Comparison of ENCODE assay signal across 16 cellular contexts in the genomic region with DNA sequence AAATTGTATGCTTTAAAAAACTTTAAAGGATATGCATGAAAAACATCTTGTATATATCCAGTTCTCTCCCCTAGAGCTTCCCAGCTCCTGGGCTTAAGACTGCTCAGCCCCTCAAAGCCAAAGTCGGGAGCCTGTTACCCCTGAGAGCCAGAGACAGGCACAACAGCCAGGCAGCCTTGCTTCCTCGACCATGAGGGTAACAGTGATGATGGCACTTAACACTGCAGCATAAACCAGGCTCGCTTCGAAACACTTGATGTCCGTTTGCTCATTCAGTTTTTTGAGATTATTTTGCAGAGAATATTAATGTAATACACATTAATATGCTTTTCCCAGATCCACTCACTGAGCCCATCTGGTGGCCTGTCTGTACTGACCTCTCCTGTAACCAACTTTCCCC. TPM values are rescaled to one million over a fixed set of nuclear protein-coding genes. Genes with fewer than 3 reads are reported as not detected.
A peak's percentile ranks its signal among the peaks of the same experiment; 100 is the strongest.
DNase-seq lines count a peak whose midpoint lies in the region; ATAC-seq, FAIRE-seq and TF ChIP-seq lines count a peak whose summit lies in the region.
"Had no signal": no experiment of that assay in that cellular context is flagged by ENCODE, and none has a peak within 500 bp of the region (broad histone marks: within the 10 kb centered on the region; RNA-seq: fewer than 3 reads in every experiment).

No MANE protein-coding gene starts in this region.

- no peak for TF ChIP-seq RAD21 in K562 (CRISPR knock-in tag; conservative IDR thresholded peaks at IDR 0.05 in 1 of 2, IDR thresholded peaks at IDR 0.05 in 1 of 2)

- no peaks in the 10 kb centered on the region for H3K79me1 ChIP-seq in trophoblast cell (ENCODE audit: low read length)

- in situ Hi-C loops in K562 (cut with MboI), result no loop called here

- no peak overlapping the region for H2BK12ac ChIP-seq in trophoblast cell (ENCODE audit: low read length)

- TF ChIP-seq CTCF in right atrium auricular region (IDR thresholded peaks at IDR 0.05), result no peak
- no peak for TF ChIP-seq CTCF in K562 (IDR thresholded peaks at IDR 0.05 in 2 of 3, conservative IDR thresholded peaks at IDR 0.05 in 1 of 3; ENCODE audit: insufficient read depth in 2 of 3, low read depth in 1 of 3, low read length in 3 of 3)

- WGBS in K562 (ENCODE audit: insufficient coverage, low coverage, missing lambda C conversion rate), result 66% methylated on average over 5 of the region's 5 CpGs
- WGBS in trophoblast cell (ENCODE audit: extremely low coverage, insufficient coverage, insufficient read length), result no CpG with 5 or more reads among the region's 5 CpGs

- H3K36me3 ChIP-seq in right atrium auricular region (peaks cover 17% of the 10 kb centered on the region), K562 (ENCODE audit: control insufficient read depth, insufficient read depth, low read length) (peaks cover 21% of the 10 kb centered on the region; the same call in 1 of the 3 replicates), trophoblast cell (ENCODE audit: control insufficient read depth in 1 of 2, insufficient read depth in 2 of 2, low read length in 2 of 2) (peaks cover 24% of the 10 kb centered on the region in 2 experiments)

- no peak overlapping the region for H2BK120ac ChIP-seq in trophoblast cell (ENCODE audit: insufficient read depth, low read length, poor library complexity)

- FAIRE-seq in K562 (lab: Jason Lieb, UNC), result no peak
- FAIRE-seq: GM12891 had no signal

- no peak overlapping the region for H3K18ac ChIP-seq in trophoblast cell (ENCODE audit: low read length)

- no peak overlapping the region for H2AK5ac ChIP-seq in trophoblast cell (ENCODE audit: low read length)

- no peak for TF ChIP-seq POLR2A in K562 (conservative IDR thresholded peaks at IDR 0.05)

- ATAC-seq in Right ventricle myocardium inferior (no peak), K562 (peak; percentile 34; the same call in 2 of the 3 replicates), HG02970 (IDR thresholded peaks at IDR 0.05; ENCODE audit: low FRiP score, unreplicated experiment) (no peak)
- ATAC-seq: CD8-positive, alpha-beta T cell had no signal

- no peaks in the 10 kb centered on the region for H4K20me1 ChIP-seq in K562 (replicated peaks; ENCODE audit: control insufficient read depth, insufficient read depth, low read length)

- H3K4me3 ChIP-seq in right atrium auricular region (no peak overlapping the region), K562 (no peak overlapping the region), trophoblast cell (ENCODE audit: low read depth, low read length) (peak overlapping the region; percentile 35)
- H3K4me3 ChIP-seq: BLaER1 treated with 17β-estradiol and CSF1 and Interleukin-3, amounts not matched to agents 10 nM and 100 nM had no signal

- CTCF ChIA-PET in K562 (lab: Yijun Ruan, JAX; ENCODE audit: low intra/inter-chr PET ratio), result no interaction called here

- H4K12ac ChIP-seq in trophoblast cell (ENCODE audit: low read depth, low read length), result no peak overlapping the region

- H3K27ac ChIP-seq in right atrium auricular region, result no peak overlapping the region
- no peak overlapping the region for H3K27ac ChIP-seq in K562 (ENCODE audit: extremely low read depth, low read depth, low read length)
- H3K27ac ChIP-seq in trophoblast cell (ENCODE audit: low read depth, low read length), result no peak overlapping the region
- H3K27ac ChIP-seq: BLaER1 treated with 17β-estradiol and CSF1 and Interleukin-3, amounts not matched to agents 10 nM and 100 nM had no signal

- H3K79me2 ChIP-seq in K562 (ENCODE audit: control insufficient read depth, insufficient read depth, low read length) (no peaks in the 10 kb centered on the region), trophoblast cell (ENCODE audit: control insufficient read depth, insufficient read depth, low read length, poor library complexity) (no peaks in the 10 kb centered on the region)

- no peak overlapping the region for H4K91ac ChIP-seq in trophoblast cell (ENCODE audit: low read depth, low read length)

- TF ChIP-seq EP300 in K562 (IDR thresholded peaks at IDR 0.05; ENCODE audit: low read length), result no peak

- no peak overlapping the region for H3K23ac ChIP-seq in trophoblast cell (ENCODE audit: low read length)

- H3K27me3 ChIP-seq in right atrium auricular region, result no peaks in the 10 kb centered on the region
- H3K27me3 ChIP-seq in K562 (ENCODE audit: control insufficient read depth in 2 of 2, insufficient read depth in 2 of 2, low read length in 2 of 2), result 0 out of 5 replicates have a peak, but pooled peaks cover 0 to 4% of the 10 kb centered on the region in 2 experiments
- H3K27me3 ChIP-seq in trophoblast cell (ENCODE audit: insufficient read depth, low read length), result no peaks in the 10 kb centered on the region
- H3K27me3 ChIP-seq: BLaER1 treated with 17β-estradiol and CSF1 and Interleukin-3, amounts not matched to agents 10 nM and 100 nM had no signal

- no peak overlapping the region for H3K4ac ChIP-seq in trophoblast cell (ENCODE audit: low read depth, low read length)

- H3K9ac ChIP-seq in K562 (ENCODE audit: insufficient read depth in 1 of 2, low read depth in 2 of 2, low read length in 2 of 2) (no peak overlapping the region), trophoblast cell (ENCODE audit: low read length) (no peak overlapping the region)
- H3K9ac ChIP-seq: BLaER1 treated with 17β-estradiol and CSF1 and Interleukin-3, amounts not matched to agents 10 nM and 100 nM had no signal

- BruUV-seq in K562 (replicated peaks; lab: Mats Ljungman, UMichigan), result no TSS peak

- no peaks in the 10 kb centered on the region for H3K4me1 ChIP-seq in right atrium auricular region
- H3K4me1 ChIP-seq in K562 (replicated peaks in 1 of 2; ENCODE audit: control insufficient read depth in 2 of 2, insufficient read depth in 2 of 2, low read length in 2 of 2), result no peaks in the 10 kb centered on the region
- no peaks in the 10 kb centered on the region for H3K4me1 ChIP-seq in trophoblast cell (ENCODE audit: control insufficient read depth in 1 of 2, insufficient read depth in 2 of 2, low read length in 2 of 2)
- H3K4me1 ChIP-seq: BLaER1 treated with 17β-estradiol and CSF1 and Interleukin-3, amounts not matched to agents 10 nM and 100 nM had no signal

- no peak overlapping the region for H2BK5ac ChIP-seq in trophoblast cell (ENCODE audit: low read depth, low read length, poor library complexity)

- no peaks in the 10 kb centered on the region for H3K9me1 ChIP-seq in K562 (ENCODE audit: control insufficient read depth, insufficient read depth, low read length)

- DNase-seq in right atrium auricular region (ENCODE audit: low spot score) (peak; percentile 40), Right ventricle myocardium inferior (ENCODE audit: missing footprints) (no peak), K562 (ENCODE audit: extremely low read depth in 1 of 4, low spot score in 3 of 4) (no peak), trophoblast cell (no peak), T-helper 1 cell (no peak), T1000 (lab: John Stamatoyannopoulos, UW) (no peak)
- DNase-seq: Calu3, DMS 273 treated with DMSO at 0.1 percent for 48 hours, DND-41, EL, GOT3, H9 had no signal

- intact Hi-C loops in Right ventricle myocardium inferior (cut with DNase I) (no loop called here), K562 (cut with micrococcal nuclease) (loop anchor here (5.0 kb wide), 1 partner anchor 76 kb away; no protein-coding TSS in a partner anchor)

- no peak overlapping the region for H3K14ac ChIP-seq in trophoblast cell (ENCODE audit: low read length)

- H3K9me3 ChIP-seq in right atrium auricular region (no peaks in the 10 kb centered on the region), K562 (replicated peaks; ENCODE audit: control insufficient read depth, insufficient read depth, low read depth, low read length) (no peaks in the 10 kb centered on the region), trophoblast cell (ENCODE audit: insufficient read depth, low read depth, low read length) (peaks cover 3% of the 10 kb centered on the region)
- H3K9me3 ChIP-seq: BLaER1 treated with 17β-estradiol and CSF1 and Interleukin-3, amounts not matched to agents 10 nM and 100 nM had no signal

- no peak overlapping the region for H3K4me2 ChIP-seq in K562 (ENCODE audit: insufficient read depth, low read length)
- H3K4me2 ChIP-seq in trophoblast cell (ENCODE audit: low read length), result no peak overlapping the region
- H3K4me2 ChIP-seq: BLaER1 treated with 17β-estradiol and CSF1 and Interleukin-3, amounts not matched to agents 10 nM and 100 nM had no signal

- POLR2A ChIA-PET in K562 (lab: Yijun Ruan, JAX), result interaction anchor here (0.6 to 1.2 kb wide), 3 partner anchors 8 to 427 kb away, joined by 3 to 6 read pairs (median 5); no protein-coding TSS in a partner anchor

- H4K8ac ChIP-seq in trophoblast cell (ENCODE audit: low read depth, low read length), result no peak overlapping the region

- H2AFZ ChIP-seq in K562 (ENCODE audit: low read depth, low read length), result no peak overlapping the region
- no peak overlapping the region for H2AFZ ChIP-seq in trophoblast cell (ENCODE audit: insufficient read depth, low read length, poor library complexity)

RNA-seq across cellular contexts. Expression of a gene that starts 47.2 kb away (rescaled TPM):
- total RNA-seq in right atrium auricular region, result 1 to 10 TPM; 2.4 to 6.1 TPM
- total RNA-seq in Right ventricle myocardium inferior, result 4.2 TPM
- 10.1 and 10.8 TPM in 2 replicates for total RNA-seq in K562 (2011; cell fraction: chromatin; rRNA removed; ENCODE audit: low replicate concordance)
- total RNA-seq in K562 (2011; cell fraction: nucleolus; rRNA removed), result 7.1 and 8.8 TPM in 2 replicates
- 7.9 and 13.3 TPM in 2 replicates for total RNA-seq in K562 (2011; cell fraction: nucleoplasm; rRNA removed)
- 34.7 and 41.1 TPM in 2 replicates for total RNA-seq in K562 (2014; rRNA removed)
- total RNA-seq in K562 (2014; rRNA removed; fragmentation: Illumina TruSeq; extraction: Trizol), result 39.9 and 41.0 TPM in 2 replicates
- total RNA-seq in K562 (2015; rRNA removed; fragmentation: Illumina TruSeq; extraction: Trizol), result 36.4 and 39.0 TPM in 2 replicates
- total RNA-seq in K562 (2021), result 28.1 and 30.2 TPM in 2 replicates
- 15.9 and 22.6 TPM in 2 replicates for polyA plus RNA-seq in K562 (2011; rRNA removed)
- 8.4 and 11.0 TPM in 2 replicates for polyA plus RNA-seq in K562 (2011; cell fraction: cytosol; rRNA removed)
- 12.8 and 16.4 TPM in 2 replicates for polyA plus RNA-seq in K562 (2011; cell fraction: nucleus; rRNA removed)
- polyA plus RNA-seq in K562 (2012), result 16.5 and 38.9 TPM in 2 replicates
- polyA plus RNA-seq in K562 (2014; fragmentation: Illumina TruSeq; extraction: Trizol), result 48.2 and 51.2 TPM in 2 replicates
- polyA plus RNA-seq in K562 (2014; fragmentation: Nextera tagmentation; extraction: Ambion mirVana), result 100 to 1,000 TPM; 103 to 114 TPM
- polyA plus RNA-seq in K562 (2014; rRNA removed), result 35.7 and 46.6 TPM in 2 replicates
- 17.4 and 17.6 TPM in 2 replicates for polyA minus RNA-seq in K562 (2011; rRNA and poly(A)+ RNA removed)
- 6.8 and 8.6 TPM in 2 replicates for polyA minus RNA-seq in K562 (2011; cell fraction: cytosol; rRNA and poly(A)+ RNA removed)
- 9.7 and 17.2 TPM in 2 replicates for polyA minus RNA-seq in K562 (2011; cell fraction: nucleus; rRNA and poly(A)+ RNA removed)
- 7.8 and 8.0 TPM in 2 replicates for polyA plus RNA-seq in trophoblast cell (2013)
